ENCODE assay signal across 22 cellular contexts in genomic region chr2:47564129-47564528, GRCh38. TPM values are rescaled to one million over a fixed set of nuclear protein-coding genes. Genes with fewer than 3 reads are reported as not detected.
DNase-seq lines count a peak whose midpoint lies in the region; ATAC-seq and TF ChIP-seq lines count a peak whose summit lies in the region.
"Had no signal": no experiment of that assay in that cellular context is flagged by ENCODE, and none has a peak within 500 bp of the region (broad histone marks: within the 10 kb centered on the region; RNA-seq: fewer than 3 reads in every experiment).

No MANE protein-coding gene starts in this region.

- CTCF ChIA-PET in HEK293 (lab: Yijun Ruan, JAX), result interaction anchor here (0.6 kb wide), 1 partner anchor 9 kb away, joined by 3 read pairs; no protein-coding TSS in a partner anchor

- H3K27ac Mint-ChIP-seq in endodermal cell, result no peak overlapping the region
- no peak overlapping the region for H3K27ac Mint-ChIP-seq in activated naive CD8-positive, alpha-beta T cell treated with anti-CD3 and anti-CD28 coated beads, Interleukin-2, amount 50 U/mL, for 24 hours
- H3K27ac Mint-ChIP-seq: B cell; CD4-positive, CD25-positive, alpha-beta regulatory T cell; CD8-positive, alpha-beta T cell; GM23338; H9; HFFc6 had no signal

- ATAC-seq in esophagus mucosa (no peak), HG03045 (IDR thresholded peaks at IDR 0.05; ENCODE audit: unreplicated experiment) (no peak)
- no peak for ATAC-seq in activated naive CD8-positive, alpha-beta T cell treated with anti-CD3 and anti-CD28 coated beads, Interleukin-2, amount 50 U/mL, for 24 hours
- ATAC-seq: CD8-positive, alpha-beta T cell; GM23338; HCT116 had no signal

- WGBS in endodermal cell (ENCODE audit: insufficient coverage in 1 of 2, insufficient read length in 1 of 2), 2 experiments, result 94 to 100% methylated on average over 3 to 5 of the region's 5 CpGs

- no peaks in the 10 kb centered on the region for H3K9me3 ChIP-seq in HEK293 (ENCODE audit: control insufficient read depth, insufficient read depth, low read depth, low read length)
- H3K9me3 ChIP-seq in Karpas-422 (ENCODE audit: low read length), result no peaks in the 10 kb centered on the region
- H3K9me3 ChIP-seq in endodermal cell (ENCODE audit: control insufficient read depth, low read length), result no peaks in the 10 kb centered on the region
- H3K9me3 ChIP-seq: BLaER1, Caco-2 had no signal

- H4K20me1 ChIP-seq in Karpas-422 (ENCODE audit: insufficient read depth, low read depth, low read length), result peaks cover 92% of the 10 kb centered on the region

- H3K4me1 ChIP-seq in HEK293 (ENCODE audit: control insufficient read depth, insufficient read depth, low read length), result no peaks in the 10 kb centered on the region
- H3K4me1 ChIP-seq in Karpas-422 (ENCODE audit: low read length), result peaks cover 98% of the 10 kb centered on the region
- H3K4me1 ChIP-seq in endodermal cell (ENCODE audit: control insufficient read depth, insufficient read depth, low read length), result peaks cover 6% of the 10 kb centered on the region

- peaks cover 64% of the 10 kb centered on the region for H3K4me1 Mint-ChIP-seq in endodermal cell
- peaks cover 3% of the 10 kb centered on the region for H3K4me1 Mint-ChIP-seq in activated naive CD8-positive, alpha-beta T cell treated with anti-CD3 and anti-CD28 coated beads, Interleukin-2, amount 50 U/mL, for 24 hours

- DNase-seq in Karpas-422 (no peak), endodermal cell (no peak)
- no peak for DNase-seq in activated naive CD8-positive, alpha-beta T cell treated with anti-CD3 and anti-CD28 coated beads, Interleukin-2, amount 50 U/mL, for 24 hours
- DNase-seq: Caco-2; CD4-positive, CD25-positive, alpha-beta regulatory T cell; CD8-positive, alpha-beta T cell; DMS 273 treated with DMSO at 0.1 percent for 48 hours; DMS53; DMS79 treated with DMSO at 0.1 percent for 48 hours; GF-D8; H9; HFFc6 had no signal

- no peaks in the 10 kb centered on the region for H3K9me3 Mint-ChIP-seq in endodermal cell
- no peaks in the 10 kb centered on the region for H3K9me3 Mint-ChIP-seq in activated naive CD8-positive, alpha-beta T cell treated with anti-CD3 and anti-CD28 coated beads, Interleukin-2, amount 50 U/mL, for 24 hours
- H3K9me3 Mint-ChIP-seq: CD8-positive, alpha-beta T cell; GM23338; H9; HFFc6 had no signal

- no peak for TF ChIP-seq CTCF in HEK293 (tag by site-specific recombination; IDR thresholded peaks at IDR 0.05)
- no peak for TF ChIP-seq CTCF in endodermal cell (conservative IDR thresholded peaks at IDR 0.05)

- H3K27ac ChIP-seq in HEK293 (ENCODE audit: extremely low read depth, low read depth, low read length) (no peak overlapping the region), Karpas-422 (ENCODE audit: low read length) (peak overlapping the region; percentile 97), endodermal cell (ENCODE audit: low read depth, low read length) (no peak overlapping the region)
- H3K27ac ChIP-seq: BLaER1, C4-2B had no signal

- POLR2A ChIA-PET in HEK293 (lab: Yijun Ruan, JAX), result no interaction called here

- peak overlapping the region; percentile 5 for H3K4me2 ChIP-seq in Karpas-422 (ENCODE audit: low read depth, low read length, poor library complexity, severe bottlenecking)
- H3K4me2 ChIP-seq: BLaER1, GM23338 had no signal

- H3K9ac ChIP-seq in Karpas-422 (ENCODE audit: low read length), result no peak overlapping the region
- H3K9ac ChIP-seq in endodermal cell (ENCODE audit: extremely low read depth, low read length, poor library complexity, severe bottlenecking), result no peak overlapping the region
- H3K9ac ChIP-seq: BLaER1 had no signal

- H2AFZ ChIP-seq in Karpas-422 (ENCODE audit: low read length), result no peak overlapping the region
- H2AFZ ChIP-seq: GM23338 had no signal

- H3K36me3 ChIP-seq in HEK293 (ENCODE audit: control insufficient read depth in 2 of 2, insufficient read depth in 1 of 2, low read length in 2 of 2) (no peaks in the 10 kb centered on the region), Karpas-422 (ENCODE audit: insufficient read depth, low read length) (peaks cover 93% of the 10 kb centered on the region), endodermal cell (ENCODE audit: control insufficient read depth, insufficient read depth, low read length) (peaks cover 100% of the 10 kb centered on the region)

- H3K36me3 Mint-ChIP-seq in endodermal cell (ENCODE audit: low read depth), result peaks cover 86% of the 10 kb centered on the region
- H3K36me3 Mint-ChIP-seq in activated naive CD8-positive, alpha-beta T cell treated with anti-CD3 and anti-CD28 coated beads, Interleukin-2, amount 50 U/mL, for 24 hours (ENCODE audit: low read depth), result no peaks in the 10 kb centered on the region
- H3K36me3 Mint-ChIP-seq: CD4-positive, CD25-positive, alpha-beta regulatory T cell; CD8-positive, alpha-beta T cell had no signal

- no peaks in the 10 kb centered on the region for H3K27me3 ChIP-seq in Karpas-422 (ENCODE audit: low read length)
- H3K27me3 ChIP-seq in endodermal cell (ENCODE audit: control insufficient read depth, insufficient read depth, low read length, poor library complexity, severe bottlenecking), result no peaks in the 10 kb centered on the region

- H3K4me3 ChIP-seq in HEK293 (ENCODE audit: low read depth, low read length), result no peak overlapping the region
- no peak overlapping the region for H3K4me3 ChIP-seq in Karpas-422 (ENCODE audit: low read length)
- H3K4me3 ChIP-seq in endodermal cell (ENCODE audit: low read length), result peak overlapping the region; percentile 96
- H3K4me3 ChIP-seq: BLaER1, GM23338 had no signal

- H3K4me3 Mint-ChIP-seq in endodermal cell, result no peak overlapping the region
- H3K4me3 Mint-ChIP-seq in activated naive CD8-positive, alpha-beta T cell treated with anti-CD3 and anti-CD28 coated beads, Interleukin-2, amount 50 U/mL, for 24 hours, result no peak overlapping the region
- H3K4me3 Mint-ChIP-seq: B cell; CD4-positive, CD25-positive, alpha-beta regulatory T cell; CD8-positive, alpha-beta T cell; GM23338; H9; HFFc6 had no signal

- H3K9me2 ChIP-seq in Karpas-422 (replicated peaks; ENCODE audit: insufficient read depth, low read length), result no peaks in the 10 kb centered on the region

- peaks cover 100% of the 10 kb centered on the region for H3K79me2 ChIP-seq in Karpas-422 (ENCODE audit: low read length)

- H3K27me3 Mint-ChIP-seq in endodermal cell (ENCODE audit: insufficient read depth), result peaks cover 3% of the 10 kb centered on the region
- peaks cover 19% of the 10 kb centered on the region for H3K27me3 Mint-ChIP-seq in activated naive CD8-positive, alpha-beta T cell treated with anti-CD3 and anti-CD28 coated beads, Interleukin-2, amount 50 U/mL, for 24 hours

TF ChIP-seq in HEK293, 187 proteins besides CTCF, POLR2A, EP300 and RAD21:
- no peak for TF ChIP-seq ZFP41 (tag by site-specific recombination; IDR thresholded peaks at IDR 0.05; ENCODE audit: borderline replicate concordance)
- no peak for TF ChIP-seq SETDB1 (IDR thresholded peaks at IDR 0.05; ENCODE audit: insufficient read length, low read length)
- peak; percentile 31; the same call in 1 of the 2 replicates for TF ChIP-seq ZNF146 (tag by site-specific recombination; IDR thresholded peaks at IDR 0.05)
- no peak for TF ChIP-seq ZNF280C (tag by site-specific recombination; IDR thresholded peaks at IDR 0.05)

RNA-seq across cellular contexts. Expression of gene KCNK12, which starts 6.7 kb away (rescaled TPM):
- total RNA-seq in Karpas-422 (2014; rRNA removed; shearing (Covaris generic); ENCODE audit: low replicate concordance), result 64.5 and 107 TPM in 2 replicates
- 10 to 100 TPM; 52.3 to 79.0 TPM for total RNA-seq in endodermal cell
- polyA plus RNA-seq in endodermal cell (2013, experiment 1 of 2), result 16.1 TPM
- polyA plus RNA-seq in endodermal cell (2013, experiment 2 of 2), result 16.9 TPM
- not detected for total RNA-seq in esophagus mucosa
- total RNA-seq: A172, Caco-2, H4 had no signal

Comparison
In these comparisons a context has a peak if more than half of its experiments do, and no peak if none do; other contexts are left out.
1. RNA of gene KCNK12, which starts 6.7 kb away (total RNA-seq): 52.3 to 79.0 TPM in endodermal cell and 64.5 to 107 TPM in Karpas-422; not detected in esophagus mucosa (single experiment); every median in the first group is over 10 times any median in the second.